2 cellular contexts compared by ENCODE assay signal in genomic region chr17:59332890-59333377, GRCh38.
TF ChIP-seq lines count a peak whose summit lies in the region.

No MANE protein-coding gene starts in this region.

TF ChIP-seq in IMR-90, 13 proteins besides CTCF, POLR2A, EP300 and RAD21:
- TF ChIP-seq CEBPB (IDR thresholded peaks at IDR 0.05; ENCODE audit: low read depth, low read length) (0 out of 2 replicates have a peak, but pooled peaks have one; percentile 7), MXI1 (IDR thresholded peaks at IDR 0.05; ENCODE audit: borderline replicate concordance, low read depth, low read length) (no peak)

TF ChIP-seq in liver, 16 proteins besides CTCF, POLR2A, EP300 and RAD21:
- TF ChIP-seq TAF1 (conservative IDR thresholded peaks at IDR 0.05) (peak; percentile 4), ATF3 (IDR thresholded peaks at IDR 0.05) (no peak)
